25 cellular contexts compared by ENCODE assay signal in genomic region chr9:68877219-68877618, GRCh38.
"Had no signal": no experiment of that assay in that cellular context is flagged by ENCODE, and none has a peak within 500 bp of the region (broad histone marks: within the 10 kb centered on the region; RNA-seq: fewer than 3 reads in every experiment).

No MANE protein-coding gene starts in this region.

- H3K27ac Mint-ChIP-seq: activated CD4-positive, alpha-beta memory T cell treated with anti-CD3 and anti-CD28 coated beads, Interleukin-2, amount 10 ng/mL, durations not matched to agents 7 days and 5 days; activated CD4-positive, alpha-beta T cell treated with anti-CD3 and anti-CD28 coated beads, Interleukin-2, amount 10 ng/mL, durations not matched to agents 7 days and 5 days; activated naive CD4-positive, alpha-beta T cell treated with anti-CD3 and anti-CD28 coated beads, Interleukin-2, amount 10 ng/mL, durations not matched to agents 7 days and 5 days; activated naive CD4-positive, alpha-beta T cell treated with anti-CD3 and anti-CD28 coated beads, Interleukin-2, amount 50 U/mL, for 72 hours; activated naive CD8-positive, alpha-beta T cell treated with anti-CD3 and anti-CD28 coated beads, Interleukin-2, amount 10 ng/mL, durations not matched to agents 7 days and 5 days; activated T-cell treated with anti-CD3 and anti-CD28 coated beads, Interleukin-2, amount 50 U/mL, for 24 hours; activated T-cell treated with anti-CD3 and anti-CD28 coated beads, Interleukin-2, amount 50 U/mL, for 72 hours; brain; effector memory CD8-positive, alpha-beta T cell had no signal

- H3K4me1 Mint-ChIP-seq: activated CD4-positive, alpha-beta memory T cell treated with anti-CD3 and anti-CD28 coated beads, Interleukin-2, amount 10 ng/mL, durations not matched to agents 7 days and 5 days; activated CD4-positive, alpha-beta T cell treated with anti-CD3 and anti-CD28 coated beads, Interleukin-2, amount 10 ng/mL, durations not matched to agents 7 days and 5 days; activated naive CD4-positive, alpha-beta T cell treated with anti-CD3 and anti-CD28 coated beads, Interleukin-2, amount 10 ng/mL, durations not matched to agents 7 days and 5 days; activated naive CD8-positive, alpha-beta T cell treated with anti-CD3 and anti-CD28 coated beads, Interleukin-2, amount 10 ng/mL, durations not matched to agents 7 days and 5 days had no signal

- H3K36me3 ChIP-seq: ascending aorta, esophagus muscularis mucosa, gastroesophageal sphincter had no signal

- H3K27me3 ChIP-seq: ascending aorta, esophagus muscularis mucosa, gastroesophageal sphincter had no signal

- H3K4me3 ChIP-seq: ascending aorta, esophagus muscularis mucosa, gastroesophageal sphincter had no signal

- DNase-seq: activated CD4-positive, alpha-beta memory T cell treated with anti-CD3 and anti-CD28 coated beads, Interleukin-2, amount 10 ng/mL, durations not matched to agents 7 days and 5 days; activated CD4-positive, alpha-beta T cell treated with anti-CD3 and anti-CD28 coated beads for 1 hour; activated CD4-positive, alpha-beta T cell treated with anti-CD3 and anti-CD28 coated beads for 4 hours; activated CD4-positive, alpha-beta T cell treated with anti-CD3 and anti-CD28 coated beads, Interleukin-2, amount 10 ng/mL, durations not matched to agents 7 days and 5 days; activated CD4-positive, alpha-beta T cell treated with anti-CD3 and anti-CD28 coated beads, Interleukin-2, amount 50 U/mL, for 4 hours; activated CD8-positive, alpha-beta memory T cell treated with anti-CD3 and anti-CD28 coated beads, Interleukin-2, amount 50 U/mL, for 48 hours; activated gamma-delta T cell; activated naive CD4-positive, alpha-beta T cell; activated naive CD4-positive, alpha-beta T cell treated with anti-CD3 and anti-CD28 coated beads, Interleukin-2, amount 10 ng/mL, durations not matched to agents 7 days and 5 days; activated naive CD8-positive, alpha-beta T cell treated with anti-CD3 and anti-CD28 coated beads, Interleukin-2, amount 10 ng/mL, durations not matched to agents 7 days and 5 days; activated T-cell treated with anti-CD3 and anti-CD28 coated beads for 4 hours; activated T-cell treated with anti-CD3 and anti-CD28 coated beads, Interleukin-2, amount 50 U/mL, for 24 hours; activated T-cell treated with anti-CD3 and anti-CD28 coated beads, Interleukin-2, amount 50 U/mL, for 72 hours; cortex of kidney; dermis blood vessel endothelial cell; effector CD4-positive, alpha-beta T cell; effector memory CD8-positive, alpha-beta T cell; erythroblast; foreskin melanocyte; T-helper 2 cell had no signal

- H3K27me3 Mint-ChIP-seq: activated CD4-positive, alpha-beta T cell treated with anti-CD3 and anti-CD28 coated beads, Interleukin-2, amount 10 ng/mL, durations not matched to agents 7 days and 5 days; activated T-cell treated with anti-CD3 and anti-CD28 coated beads, Interleukin-2, amount 50 U/mL, for 24 hours had no signal

- H3K9me3 Mint-ChIP-seq: activated CD4-positive, alpha-beta memory T cell treated with anti-CD3 and anti-CD28 coated beads, Interleukin-2, amount 10 ng/mL, durations not matched to agents 7 days and 5 days; activated CD4-positive, alpha-beta T cell treated with anti-CD3 and anti-CD28 coated beads, Interleukin-2, amount 10 ng/mL, durations not matched to agents 7 days and 5 days; activated naive CD4-positive, alpha-beta T cell treated with anti-CD3 and anti-CD28 coated beads, Interleukin-2, amount 10 ng/mL, durations not matched to agents 7 days and 5 days; activated naive CD4-positive, alpha-beta T cell treated with anti-CD3 and anti-CD28 coated beads, Interleukin-2, amount 50 U/mL, for 72 hours; activated naive CD8-positive, alpha-beta T cell treated with anti-CD3 and anti-CD28 coated beads, Interleukin-2, amount 10 ng/mL, durations not matched to agents 7 days and 5 days; activated T-cell treated with anti-CD3 and anti-CD28 coated beads, Interleukin-2, amount 50 U/mL, for 24 hours; effector memory CD8-positive, alpha-beta T cell had no signal

- H3K9me3 ChIP-seq: ascending aorta, esophagus muscularis mucosa, gastroesophageal sphincter had no signal

- H3K4me1 ChIP-seq: ascending aorta had no signal

- H3K36me3 Mint-ChIP-seq: activated naive CD4-positive, alpha-beta T cell treated with anti-CD3 and anti-CD28 coated beads, Interleukin-2, amount 10 ng/mL, durations not matched to agents 7 days and 5 days; activated naive CD4-positive, alpha-beta T cell treated with anti-CD3 and anti-CD28 coated beads, Interleukin-2, amount 50 U/mL, for 72 hours; activated naive CD8-positive, alpha-beta T cell treated with anti-CD3 and anti-CD28 coated beads, Interleukin-2, amount 10 ng/mL, durations not matched to agents 7 days and 5 days; brain had no signal

- ATAC-seq: activated naive CD4-positive, alpha-beta T cell treated with anti-CD3 and anti-CD28 coated beads, Interleukin-2, amount 50 U/mL, for 72 hours; activated T-cell treated with anti-CD3 and anti-CD28 coated beads, Interleukin-2, amount 50 U/mL, for 72 hours; effector memory CD8-positive, alpha-beta T cell; gastroesophageal sphincter had no signal

- H3K4me3 Mint-ChIP-seq: activated CD4-positive, alpha-beta memory T cell treated with anti-CD3 and anti-CD28 coated beads, Interleukin-2, amount 10 ng/mL, durations not matched to agents 7 days and 5 days; activated CD4-positive, alpha-beta T cell treated with anti-CD3 and anti-CD28 coated beads, Interleukin-2, amount 10 ng/mL, durations not matched to agents 7 days and 5 days; activated naive CD4-positive, alpha-beta T cell treated with anti-CD3 and anti-CD28 coated beads, Interleukin-2, amount 10 ng/mL, durations not matched to agents 7 days and 5 days; activated naive CD8-positive, alpha-beta T cell treated with anti-CD3 and anti-CD28 coated beads, Interleukin-2, amount 10 ng/mL, durations not matched to agents 7 days and 5 days; activated T-cell treated with anti-CD3 and anti-CD28 coated beads, Interleukin-2, amount 50 U/mL, for 24 hours; activated T-cell treated with anti-CD3 and anti-CD28 coated beads, Interleukin-2, amount 50 U/mL, for 72 hours; brain; effector memory CD8-positive, alpha-beta T cell had no signal

- H3K27ac ChIP-seq: ascending aorta, esophagus muscularis mucosa, gastroesophageal sphincter had no signal
